In the genomic region with DNA sequence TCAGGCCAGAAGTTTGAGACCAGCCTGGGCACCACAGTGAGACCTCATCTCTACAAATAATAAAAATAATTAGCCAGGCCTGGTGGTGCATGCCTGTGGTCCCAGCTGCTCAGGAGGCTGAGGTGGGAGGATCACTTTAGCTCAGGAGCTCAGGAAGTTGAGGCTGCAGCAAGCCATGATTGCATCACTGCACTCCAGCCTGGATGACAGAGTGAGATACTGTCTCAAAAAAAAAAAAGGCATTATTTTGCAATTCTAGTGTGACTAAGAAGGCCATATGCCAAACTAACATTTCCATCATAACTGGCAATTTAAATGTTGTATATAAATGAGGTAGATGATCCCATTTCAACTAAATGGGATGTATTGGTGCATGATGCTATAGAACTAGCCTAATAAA, we compare ENCODE assay signal across 22 cellular contexts.
A peak's percentile ranks its signal among the peaks of the same experiment; 100 is the strongest.
DNase-seq lines count a peak whose midpoint lies in the region; ATAC-seq and TF ChIP-seq lines count a peak whose summit lies in the region.
"Had no signal": no experiment of that assay in that cellular context is flagged by ENCODE, and none has a peak within 500 bp of the region (broad histone marks: within the 10 kb centered on the region; RNA-seq: fewer than 3 reads in every experiment).

No MANE protein-coding gene starts in this region.

- no peaks in the 10 kb centered on the region for H3K9me3 ChIP-seq in A673 (ENCODE audit: low read depth, low read length, poor library complexity, severe bottlenecking)
- H3K9me3 ChIP-seq: heart right ventricle, SJSA1, upper lobe of left lung had no signal

- POLR2A ChIA-PET in A673 (lab: Charles Lee; ENCODE audit: low non-redundant PET) = no interaction called here

- no peaks in the 10 kb centered on the region for H3K36me3 ChIP-seq in A673 (ENCODE audit: insufficient read depth, low read length, poor library complexity, severe bottlenecking)
- H3K36me3 ChIP-seq: heart right ventricle, SJSA1, upper lobe of left lung had no signal

- DNase-seq in A673 (ENCODE audit: low spot score) (peak; percentile 5), LHCN-M2 (ENCODE audit: low read depth) (peak; percentile 69), amniotic epithelial cell (ENCODE audit: low read depth) (peak; percentile 87), fibroblast of the aortic adventitia (ENCODE audit: low read depth) (peak; percentile 79), KBM-7 (no peak), mesenteric fat pad (ENCODE audit: low spot score) (no peak)
- DNase-seq in activated CD4-positive, alpha-beta T cell treated with anti-CD3 and anti-CD28 coated beads for 1 hour = no peak
- DNase-seq: activated CD4-positive, CD25-positive, alpha-beta regulatory T cell treated with anti-CD3 and anti-CD28 coated beads, Interleukin-2, amount 50 U/mL, for 72 hours; activated effector memory CD4-positive, alpha-beta T cell treated with Interleukin-2 at 50 U/mL for 16 hours; CD4-positive, CD25-positive, alpha-beta regulatory T cell; cortex of kidney; H7; heart right ventricle; KG1; kidney glomerular epithelial cell; NCI-H187; NCI-H526 treated with DMSO at 0.1 percent for 48 hours; stimulated activated naive B cell treated with anti-CD40 and anti-IgM and Interleukin-4, amounts not matched to agents 10 μg/mL and 1 μg/mL and 100 μg/mL, for 72 hours; upper lobe of left lung had no signal

- TF ChIP-seq CTCF in A673 (conservative IDR thresholded peaks at IDR 0.05; ENCODE audit: low read depth, low read length) (no peak), fibroblast of the aortic adventitia (IDR thresholded peaks at IDR 0.05; ENCODE audit: insufficient read depth, low read length) (no peak)

- H3K4me1 ChIP-seq in A673 (ENCODE audit: insufficient read depth, low read length, poor library complexity, severe bottlenecking) = no peaks in the 10 kb centered on the region
- H3K4me1 ChIP-seq: upper lobe of left lung had no signal

- intact Hi-C loops in A673 (cut with micrococcal nuclease; ENCODE audit: unreplicated experiment) = no loop called here

- in situ Hi-C loops in KBM-7 (cut with MboI; ENCODE audit: low pct_unique_long_range_greater_than_20kb, low sequenced_read_pairs) = no loop called here

- H3K27me3 ChIP-seq in A673 (replicated peaks; ENCODE audit: insufficient read depth, low read depth, low read length, poor library complexity) = no peaks in the 10 kb centered on the region
- H3K27me3 ChIP-seq: heart right ventricle, SJSA1, upper lobe of left lung had no signal

- BruUV-seq in A673 (replicated peaks; lab: Mats Ljungman, UMichigan) = no TSS peak

- CTCF ChIA-PET in A673 (lab: Charles Lee) = no interaction called here

- H3K27ac ChIP-seq in A673 (ENCODE audit: low read depth, low read length, poor library complexity, severe bottlenecking) = no peak overlapping the region
- H3K27ac ChIP-seq: epithelial cell of prostate, heart right ventricle, SJSA1, upper lobe of left lung had no signal

- H3K4me3 ChIP-seq in A673 (ENCODE audit: low read depth, low read length, poor library complexity, severe bottlenecking) (no peak overlapping the region), fibroblast of the aortic adventitia (ENCODE audit: low read depth, low read length) (no peak overlapping the region)
- H3K4me3 ChIP-seq: heart right ventricle, SJSA1, upper lobe of left lung had no signal

- no peak for ATAC-seq in GM21367 (IDR thresholded peaks at IDR 0.05; ENCODE audit: unreplicated experiment)
- ATAC-seq: stimulated activated naive B cell treated with anti-CD40 and anti-IgM and Interleukin-4, amounts not matched to agents 10 μg/mL and 1 μg/mL and 100 μg/mL, for 72 hours had no signal

Comparison
In these comparisons a context has a peak if more than half of its experiments do, and no peak if none do; other contexts are left out.
1. DNase-seq: peak in A673 (single experiment), LHCN-M2 (single experiment), amniotic epithelial cell (single experiment) and fibroblast of the aortic adventitia (single experiment); none in KBM-7 (single experiment), mesenteric fat pad (single experiment) and activated CD4-positive, alpha-beta T cell treated with anti-CD3 and anti-CD28 coated beads for 1 hour (single experiment).